In the genomic region with DNA sequence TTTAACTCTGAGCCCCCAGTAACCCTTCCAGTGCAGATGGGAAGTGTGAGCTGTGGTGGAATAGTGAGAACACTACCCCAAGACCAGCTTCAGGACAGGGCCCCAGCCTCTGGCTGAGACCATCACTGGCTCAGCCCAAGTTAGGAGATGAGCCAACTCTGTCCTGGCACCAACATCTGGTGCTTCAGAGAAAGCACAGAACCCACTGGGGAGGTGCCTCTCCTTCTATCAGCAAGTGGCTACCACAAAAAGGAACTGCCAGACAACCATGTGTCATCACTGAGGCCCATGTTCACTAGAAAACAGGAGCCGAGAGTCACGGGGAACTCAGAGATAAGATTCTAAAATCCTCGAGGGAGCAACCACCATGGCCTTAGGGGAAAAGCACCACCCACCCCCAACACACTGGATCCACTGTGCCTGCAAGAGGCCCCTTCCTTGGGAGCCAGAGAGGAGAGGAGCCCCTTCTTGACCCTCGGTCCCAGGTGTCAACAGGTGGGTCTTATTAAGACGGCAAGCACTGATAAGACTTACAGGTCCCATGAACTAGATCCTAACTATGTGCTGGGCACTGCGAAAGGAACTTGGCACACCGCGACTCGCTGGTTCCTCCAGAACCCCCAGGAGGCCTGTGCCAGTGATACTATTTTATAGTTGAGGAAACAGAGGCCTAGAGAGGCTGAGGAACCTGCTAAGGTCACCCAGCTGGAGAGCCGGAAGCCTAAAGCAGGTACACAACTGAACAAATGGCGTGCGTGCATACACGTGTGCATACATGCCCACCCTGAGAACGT, we compare ENCODE assay signal across 9 cellular contexts.
DNase-seq lines count a peak whose midpoint lies in the region; ATAC-seq and TF ChIP-seq lines count a peak whose summit lies in the region.
"Had no signal": no experiment of that assay in that cellular context is flagged by ENCODE, and none has a peak within 500 bp of the region (broad histone marks: within the 10 kb centered on the region; RNA-seq: fewer than 3 reads in every experiment).

No MANE protein-coding gene starts in this region.

- intact Hi-C loops in PC-9 (cut with micrococcal nuclease; ENCODE audit: unreplicated experiment) (no loop called here), prostate gland (cut with DNase I) (no loop called here)

- peak; percentile 56 for ATAC-seq in GM18907 (IDR thresholded peaks at IDR 0.05; ENCODE audit: unreplicated experiment)
- ATAC-seq in HG03175 (IDR thresholded peaks at IDR 0.05; ENCODE audit: unreplicated experiment) = peak; percentile 48
- ATAC-seq in HG03095 (IDR thresholded peaks at IDR 0.05; ENCODE audit: unreplicated experiment) = no peak

- H3K4me3 ChIP-seq in PC-9 = no peak overlapping the region
- no peak overlapping the region for H3K4me3 ChIP-seq in prostate gland
- H3K4me3 ChIP-seq: SJSA1 had no signal

- CTCF ChIA-PET in PC-9 (lab: Charles Lee) = no interaction called here

- H3K36me3 ChIP-seq in PC-9 (ENCODE audit: low read depth) (no peaks in the 10 kb centered on the region), prostate gland (no peaks in the 10 kb centered on the region)
- H3K36me3 ChIP-seq: SJSA1 had no signal

- 44% methylated on average over 14 of the region's 14 CpGs for WGBS in prostate gland

- H3K27ac ChIP-seq in PC-9 (no peak overlapping the region), prostate gland (no peak overlapping the region)
- H3K27ac ChIP-seq: SJSA1 had no signal

- DNase-seq in UCSD-AML1 (lab: John Stamatoyannopoulos, UW; ENCODE audit: unreplicated experiment) = peak; percentile 66
- DNase-seq in epidermal melanocyte (ENCODE audit: insufficient read length, low spot score) = peak; percentile 68
- DNase-seq in occipital lobe (lab: John Stamatoyannopoulos, UW) = peak; percentile 44
- no peak for DNase-seq in PC-9
- DNase-seq in prostate gland (ENCODE audit: low spot score) = no peak

- POLR2A ChIA-PET in PC-9 (lab: Charles Lee; ENCODE audit: unreplicated experiment) = no interaction called here

- no peaks in the 10 kb centered on the region for H3K79me2 ChIP-seq in PC-9 (ENCODE audit: low read depth)

- H3K4me1 ChIP-seq in PC-9 (replicated peaks; ENCODE audit: insufficient read depth) (peaks cover 7% of the 10 kb centered on the region), prostate gland (replicated peaks) (no peaks in the 10 kb centered on the region)
- H3K4me1 ChIP-seq: SJSA1 had no signal

- H2AFZ ChIP-seq in PC-9 = no peak overlapping the region

- H3K9me3 ChIP-seq in PC-9 (ENCODE audit: insufficient read depth, low read depth) (no peaks in the 10 kb centered on the region), prostate gland (no peaks in the 10 kb centered on the region)
- H3K9me3 ChIP-seq: SJSA1 had no signal

- no peak overlapping the region for H3K4me2 ChIP-seq in PC-9

- no peak for TF ChIP-seq POLR2A in prostate gland (IDR thresholded peaks at IDR 0.05)

- TF ChIP-seq CTCF in PC-9 (conservative IDR thresholded peaks at IDR 0.05) (no peak), prostate gland (IDR thresholded peaks at IDR 0.05) (no peak)

- H3K27me3 ChIP-seq in PC-9 (ENCODE audit: insufficient read depth, low read depth) = no peaks in the 10 kb centered on the region
- no peaks in the 10 kb centered on the region for H3K27me3 ChIP-seq in prostate gland (replicated peaks; ENCODE audit: insufficient read depth)
- H3K27me3 ChIP-seq: SJSA1 had no signal

- H4K20me1 ChIP-seq in PC-9 (ENCODE audit: insufficient read depth) = no peaks in the 10 kb centered on the region

- no peaks in the 10 kb centered on the region for H3K9me2 ChIP-seq in PC-9 (ENCODE audit: insufficient read depth)

- BruUV-seq in PC-9 (replicated peaks; lab: Mats Ljungman, UMichigan) = no TSS peak

- no peaks in the 10 kb centered on the region for H3F3A ChIP-seq in PC-9 (ENCODE audit: insufficient read depth, low read depth)

Comparison
In these comparisons a context has a peak if more than half of its experiments do, and no peak if none do; other contexts are left out.
1. DNase-seq: peak in UCSD-AML1 (single experiment), epidermal melanocyte (single experiment) and occipital lobe (single experiment); none in PC-9 (0 of 2) and prostate gland (single experiment).